9 cellular contexts compared by ENCODE assay signal in genomic region chr6:11675610-11676009, GRCh38.
A peak's percentile ranks its signal among the peaks of the same experiment; 100 is the strongest.
DNase-seq lines count a peak whose midpoint lies in the region; ATAC-seq and TF ChIP-seq lines count a peak whose summit lies in the region.
"Had no signal": no experiment of that assay in that cellular context is flagged by ENCODE, and none has a peak within 500 bp of the region (broad histone marks: within the 10 kb centered on the region; RNA-seq: fewer than 3 reads in every experiment).

No MANE protein-coding gene starts in this region.

- no peak overlapping the region for H3K4me3 ChIP-seq in naive thymus-derived CD4-positive, alpha-beta T cell (ENCODE audit: low read length)

- H3K36me3 ChIP-seq in naive thymus-derived CD4-positive, alpha-beta T cell (ENCODE audit: control insufficient read depth in 2 of 3, insufficient read depth in 3 of 3, low read length in 3 of 3), result no peaks in the 10 kb centered on the region

- peaks cover 2% of the 10 kb centered on the region for H3K36me3 Mint-ChIP-seq in activated B cell treated with CpG ODN at 0.5 μM for 24 hours (ENCODE audit: low read depth)
- H3K36me3 Mint-ChIP-seq in naive thymus-derived CD4-positive, alpha-beta T cell, result peaks cover 0 to 8% (median 2%) of the 10 kb centered on the region in 5 donors

- H3K4me1 ChIP-seq in naive thymus-derived CD4-positive, alpha-beta T cell (ENCODE audit: control insufficient read depth in 2 of 2, insufficient read depth in 2 of 2, low read length in 2 of 2), result no peaks in the 10 kb centered on the region

- no peak overlapping the region for H3K4me3 Mint-ChIP-seq in activated B cell treated with CpG ODN at 0.5 μM for 24 hours
- no peak overlapping the region for H3K4me3 Mint-ChIP-seq in naive thymus-derived CD4-positive, alpha-beta T cell

- H3K27ac Mint-ChIP-seq in activated B cell treated with CpG ODN at 0.5 μM for 24 hours, result no peak overlapping the region
- H3K27ac Mint-ChIP-seq in naive thymus-derived CD4-positive, alpha-beta T cell, result no peak overlapping the region

- peak; percentile 50 for ATAC-seq in activated B cell treated with CpG ODN at 0.5 μM for 24 hours (ENCODE audit: low read depth)
- ATAC-seq in naive thymus-derived CD4-positive, alpha-beta T cell, result peak; percentile 36
- ATAC-seq in HG03432 (IDR thresholded peaks at IDR 0.05; ENCODE audit: unreplicated experiment), result no peak

- TF ChIP-seq CTCF in GM10266 (IDR thresholded peaks at IDR 0.05; ENCODE audit: control insufficient read depth, insufficient read depth, low read depth, missing control alignments) (peak; percentile 32), activated B cell treated with CpG ODN at 0.5 μM for 24 hours (IDR thresholded peaks at IDR 0.05) (no peak)

- H3K27me3 ChIP-seq in naive thymus-derived CD4-positive, alpha-beta T cell (ENCODE audit: control insufficient read depth in 2 of 2, insufficient read depth in 2 of 2, low read length in 2 of 2), result no peaks in the 10 kb centered on the region

- CTCF ChIA-PET in activated B cell treated with CpG ODN at 0.5 μM for 24 hours (lab: Charles Lee), result no interaction called here
- CTCF ChIA-PET in naive thymus-derived CD4-positive, alpha-beta T cell (lab: Charles Lee), result interaction anchor here (0.6 kb wide), 1 partner anchor 20 kb away, joined by 4 read pairs; no protein-coding TSS in a partner anchor

- H3K4me1 Mint-ChIP-seq in activated B cell treated with CpG ODN at 0.5 μM for 24 hours, result no peaks in the 10 kb centered on the region
- peaks cover 0 to 2% (median 0%) of the 10 kb centered on the region in 7 donors for H3K4me1 Mint-ChIP-seq in naive thymus-derived CD4-positive, alpha-beta T cell

- no peak overlapping the region for H3K27ac ChIP-seq in naive thymus-derived CD4-positive, alpha-beta T cell (ENCODE audit: low read depth, low read length)

- peaks cover 7% of the 10 kb centered on the region for H3K9me3 Mint-ChIP-seq in activated B cell treated with CpG ODN at 0.5 μM for 24 hours
- H3K9me3 Mint-ChIP-seq in naive thymus-derived CD4-positive, alpha-beta T cell, result peaks cover 0 to 19% (median 6%) of the 10 kb centered on the region in 11 donors

- H3K27me3 Mint-ChIP-seq in activated B cell treated with CpG ODN at 0.5 μM for 24 hours, result peaks cover 3% of the 10 kb centered on the region
- peaks cover 0 to 5% (median 0%) of the 10 kb centered on the region in 5 donors for H3K27me3 Mint-ChIP-seq in naive thymus-derived CD4-positive, alpha-beta T cell

- POLR2A ChIA-PET in activated B cell treated with CpG ODN at 0.5 μM for 24 hours (lab: Charles Lee), result no interaction called here
- POLR2A ChIA-PET in naive thymus-derived CD4-positive, alpha-beta T cell (lab: Charles Lee), result no interaction called here

- intact Hi-C loops in activated B cell treated with CpG ODN at 0.5 μM for 24 hours (cut with micrococcal nuclease), result loop anchor here (1.0 kb wide), 1 partner anchor 559 kb away; no protein-coding TSS in a partner anchor
- intact Hi-C loops in naive thymus-derived CD4-positive, alpha-beta T cell (cut with micrococcal nuclease), result no loop called here

- H3K9me3 ChIP-seq in naive thymus-derived CD4-positive, alpha-beta T cell (ENCODE audit: control insufficient read depth in 2 of 3, low read length in 3 of 3), result peaks cover 0 to under 1% (median 0%) of the 10 kb centered on the region in 3 experiments

- DNase-seq in GM10266 (ENCODE audit: extremely low spot score) (no peak), HS-27A (ENCODE audit: low read depth) (peak; percentile 56), activated B cell treated with CpG ODN at 0.5 μM for 24 hours (no peak), DMS153 (lab: John Stamatoyannopoulos, UW) (no peak)
- peak in 1 of 9 donors; percentile 4 for DNase-seq in naive thymus-derived CD4-positive, alpha-beta T cell
- no peak for DNase-seq in effector CD4-positive, alpha-beta T cell
- DNase-seq: amniotic stem cell, NCI-H524 treated with DMSO at 0.1 percent for 48 hours had no signal
